ENCODE assay signal across 7 cellular contexts in the genomic region with DNA sequence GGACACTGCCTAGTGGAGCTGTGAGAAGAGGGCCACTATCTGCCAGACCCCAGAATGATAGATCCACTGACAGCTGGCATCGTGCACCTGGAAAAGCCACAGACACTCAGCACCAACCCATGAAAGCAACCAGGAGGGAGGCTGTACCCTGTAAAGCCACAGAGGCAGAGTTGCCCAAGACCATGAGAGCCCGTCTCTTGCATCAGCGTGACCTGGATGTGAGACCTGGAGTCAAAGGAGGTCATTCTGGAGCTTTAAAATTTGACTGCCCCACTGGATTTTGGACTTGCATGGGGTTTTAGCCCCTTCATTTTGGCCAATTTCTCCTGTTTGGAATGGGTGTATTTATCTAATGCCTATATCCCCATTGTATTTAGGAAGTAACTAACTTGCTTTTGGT.
"Had no signal": no experiment of that assay in that cellular context is flagged by ENCODE, and none has a peak within 500 bp of the region (broad histone marks: within the 10 kb centered on the region; RNA-seq: fewer than 3 reads in every experiment).

No MANE protein-coding gene starts in this region.

- DNase-seq: GM23248, GOT3, H7, HFFc6, IMR-90 had no signal

- H3K4me3 Mint-ChIP-seq: HFFc6 had no signal

- H3K27ac Mint-ChIP-seq: HFFc6 had no signal

- ATAC-seq: HCT116, K562 had no signal

- H3K9me3 Mint-ChIP-seq: HFFc6 had no signal
